20 cellular contexts compared by ENCODE assay signal in genomic region chr12:90888316-90888715, GRCh38.
"Had no signal": no experiment of that assay in that cellular context is flagged by ENCODE, and none has a peak within 500 bp of the region (broad histone marks: within the 10 kb centered on the region; RNA-seq: fewer than 3 reads in every experiment).

No MANE protein-coding gene starts in this region.

- H3K36me3 Mint-ChIP-seq: activated naive CD4-positive, alpha-beta T cell treated with anti-CD3 and anti-CD28 coated beads, Interleukin-2, amount 50 U/mL, for 24 hours had no signal

- DNase-seq: activated CD4-positive, alpha-beta T cell treated with anti-CD3 and anti-CD28 coated beads for 4 hours; activated CD8-positive, alpha-beta memory T cell treated with anti-CD3 and anti-CD28 coated beads, Interleukin-2, amount 50 U/mL, for 4 hours; activated CD8-positive, alpha-beta T cell treated with anti-CD3 and anti-CD28 coated beads for 36 hours; activated naive CD4-positive, alpha-beta T cell; activated T-cell treated with anti-CD3 and anti-CD28 coated beads, Interleukin-2, amount 50 U/mL, for 1 hour; amniotic stem cell; body of pancreas; KG1; NCI-H1092; NCI-H1417; NCI-H1930; NCI-H2171; NCI-H345; NCI-H510A; PC-3; SHP77 had no signal

- H3K27me3 Mint-ChIP-seq: IgD-negative memory B cell had no signal

- H3K4me1 Mint-ChIP-seq: activated naive CD4-positive, alpha-beta T cell treated with anti-CD3 and anti-CD28 coated beads, Interleukin-2, amount 50 U/mL, for 24 hours; IgD-negative memory B cell had no signal

- H3K4me1 ChIP-seq: ascending aorta, body of pancreas had no signal

- H3K9me3 Mint-ChIP-seq: activated CD8-positive, alpha-beta T cell treated with anti-CD3 and anti-CD28 coated beads for 36 hours; T-helper 1 cell treated with Interleukin-12 subunit alpha and Interleukin-12 subunit beta and Interleukin-4 antibody, amounts not matched to agents 30 μg/mL and 1 μg/mL, for 36 hours had no signal

- H3K27me3 ChIP-seq: ascending aorta had no signal

- H3K4me3 Mint-ChIP-seq: activated CD8-positive, alpha-beta T cell treated with anti-CD3 and anti-CD28 coated beads for 36 hours; activated naive CD4-positive, alpha-beta T cell treated with anti-CD3 and anti-CD28 coated beads, Interleukin-2, amount 50 U/mL, for 24 hours; IgD-negative memory B cell; T-helper 1 cell treated with Interleukin-12 subunit alpha and Interleukin-12 subunit beta and Interleukin-4 antibody, amounts not matched to agents 30 μg/mL and 1 μg/mL, for 36 hours had no signal

- H3K36me3 ChIP-seq: ascending aorta had no signal

- H3K9me3 ChIP-seq: ascending aorta, body of pancreas had no signal

- H3K4me3 ChIP-seq: ascending aorta, body of pancreas had no signal

- H3K27ac ChIP-seq: ascending aorta, body of pancreas had no signal

- H3K27ac Mint-ChIP-seq: activated CD8-positive, alpha-beta T cell treated with anti-CD3 and anti-CD28 coated beads for 36 hours; activated naive CD4-positive, alpha-beta T cell treated with anti-CD3 and anti-CD28 coated beads, Interleukin-2, amount 50 U/mL, for 24 hours; IgD-negative memory B cell; T-helper 1 cell treated with Interleukin-12 subunit alpha and Interleukin-12 subunit beta and Interleukin-4 antibody, amounts not matched to agents 30 μg/mL and 1 μg/mL, for 36 hours had no signal
